8 cellular contexts compared by ENCODE assay signal in genomic region chr22:33919591-33920501, GRCh38. TPM values are rescaled to one million over a fixed set of nuclear protein-coding genes. Genes with fewer than 3 reads are reported as not detected.
DNase-seq lines count a peak whose midpoint lies in the region; ATAC-seq and FAIRE-seq lines count a peak whose summit lies in the region.

LARGE1 (minus strand) TSS chr22:33920476.

- peaks cover 8% of the 10 kb centered on the region for H3K9me3 Mint-ChIP-seq in stimulated activated effector memory CD8-positive, alpha-beta T cell treated with anti-CD3 and anti-CD28 coated beads, Interleukin-12 subunit alpha, Interleukin-12 subunit beta, amount 100 ng/mL, for 72 hours

- H3K27me3 ChIP-seq in H7 (ENCODE audit: control insufficient read depth, insufficient read depth, low read length) = peaks cover 8% of the 10 kb centered on the region

- peaks cover 5% of the 10 kb centered on the region for H3K4me1 Mint-ChIP-seq in stimulated activated effector memory CD8-positive, alpha-beta T cell treated with anti-CD3 and anti-CD28 coated beads, Interleukin-12 subunit alpha, Interleukin-12 subunit beta, amount 100 ng/mL, for 72 hours

- intact Hi-C loops in left colon (cut with DNase I, micrococcal nuclease) = loop anchor here in 1 of 2 donors (10.0 kb wide), 1 partner anchor 395 kb away; no protein-coding TSS in a partner anchor

- ATAC-seq in left colon (peak; percentile 42), GM18909 (IDR thresholded peaks at IDR 0.05; ENCODE audit: poor library complexity, unreplicated experiment) (no peak)
- peak; percentile 9 for ATAC-seq in stimulated activated effector memory CD8-positive, alpha-beta T cell treated with anti-CD3 and anti-CD28 coated beads, Interleukin-12 subunit alpha, Interleukin-12 subunit beta, amount 100 ng/mL, for 72 hours

- peak within 1 kb of the TSS; percentile 81 for H3K4me3 ChIP-seq in H7 (ENCODE audit: insufficient read depth, low read depth, low read length)

- H3K36me3 Mint-ChIP-seq in stimulated activated effector memory CD8-positive, alpha-beta T cell treated with anti-CD3 and anti-CD28 coated beads, Interleukin-12 subunit alpha, Interleukin-12 subunit beta, amount 100 ng/mL, for 72 hours = no peaks in the 10 kb centered on the region

- peak within 1 kb of the TSS; percentile 59 for H3K4me3 Mint-ChIP-seq in stimulated activated effector memory CD8-positive, alpha-beta T cell treated with anti-CD3 and anti-CD28 coated beads, Interleukin-12 subunit alpha, Interleukin-12 subunit beta, amount 100 ng/mL, for 72 hours

- DNase-seq in EH (ENCODE audit: low read depth) (peak; percentile 49), H7 (peak; percentile 69), NCI-H69 (lab: John Stamatoyannopoulos, UW) (peak; percentile 6), cerebellum (ENCODE audit: low spot score) (peak; percentile 26), left colon (peak; percentile 59 to 65), HTR-8/SVneo (ENCODE audit: insufficient read length, low spot score) (no peak)
- DNase-seq in stimulated activated effector memory CD8-positive, alpha-beta T cell treated with anti-CD3 and anti-CD28 coated beads, Interleukin-12 subunit alpha, Interleukin-12 subunit beta, amount 100 ng/mL, for 72 hours (ENCODE audit: low spot score in 2 of 2) = no peak

- no peak for FAIRE-seq in HTR-8/SVneo (lab: Jason Lieb, UNC)

- no peak within 1 kb of the TSS for H3K27ac Mint-ChIP-seq in stimulated activated effector memory CD8-positive, alpha-beta T cell treated with anti-CD3 and anti-CD28 coated beads, Interleukin-12 subunit alpha, Interleukin-12 subunit beta, amount 100 ng/mL, for 72 hours

- no peaks in the 10 kb centered on the region for H3K36me3 ChIP-seq in H7 (replicated peaks; ENCODE audit: control insufficient read depth, insufficient read depth, low read length)

RNA-seq across cellular contexts. Expression of gene LARGE1, which starts in this region (rescaled TPM):
- 30.7 and 35.4 TPM in 2 replicates for total RNA-seq in H7 (2014; rRNA removed; shearing (Covaris generic))
- 31.8 TPM for total RNA-seq in cerebellum
- total RNA-seq in left colon = 10 to 100 TPM; 51.6 to 69.6 TPM

Comparison
In these comparisons a context has a peak if more than half of its experiments do, and no peak if none do; other contexts are left out.
1. DNase-seq: peak in EH (single experiment), H7 (single experiment), NCI-H69 (single experiment), cerebellum (single experiment) and left colon (2 of 2); none in stimulated activated effector memory CD8-positive, alpha-beta T cell treated with anti-CD3 and anti-CD28 coated beads, Interleukin-12 subunit alpha, Interleukin-12 subunit beta, amount 100 ng/mL, for 72 hours (0 of 2) and HTR-8/SVneo (single experiment).